Comparison of ENCODE assay signal across 22 cellular contexts in the genomic region with DNA sequence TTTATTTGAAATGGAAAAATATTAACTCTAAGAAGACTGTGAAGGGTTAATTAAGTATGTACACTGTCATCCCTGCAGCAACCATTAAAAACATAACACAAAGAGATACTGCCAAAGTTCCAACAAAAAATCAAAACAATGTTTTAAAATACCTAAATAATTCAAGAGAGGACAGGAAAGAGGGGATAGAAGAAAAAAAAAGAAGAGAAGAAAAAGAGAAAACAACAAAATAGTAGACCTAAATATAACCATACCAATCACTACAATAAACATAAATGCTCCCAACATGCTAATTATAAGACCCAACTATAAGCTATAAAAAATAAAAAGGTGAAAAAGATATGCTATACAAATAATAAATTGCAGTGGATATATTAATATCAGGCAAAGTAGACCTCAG.
"Had no signal": no experiment of that assay in that cellular context is flagged by ENCODE, and none has a peak within 500 bp of the region (broad histone marks: within the 10 kb centered on the region; RNA-seq: fewer than 3 reads in every experiment).

No MANE protein-coding gene starts in this region.

- H3K4me3 Mint-ChIP-seq: naive thymus-derived CD8-positive, alpha-beta T cell; natural killer cell treated with Interleukin-12 subunit alpha and Interleukin-12 subunit beta and Interleukin-15 and Interleukin-18, amount 100 ng/mL, for 72 hours; nephron progenitor cell; neural crest cell; stimulated activated effector memory CD8-positive, alpha-beta T cell treated with anti-CD3 and anti-CD28 coated beads, Interleukin-12 subunit alpha, Interleukin-12 subunit beta, amount 100 ng/mL, for 72 hours; stimulated activated naive B cell treated with anti-CD40 and anti-IgM and Interleukin-4, amounts not matched to agents 10 μg/mL and 1 μg/mL and 100 μg/mL, for 72 hours; stimulated activated naive CD8-positive, alpha-beta T cell treated with anti-CD3 and anti-CD28 coated beads, Interleukin-15, Interleukin-2, amounts not matched to agents 100 ng/mL and 50 ng/mL, for 24 hours had no signal

- ATAC-seq: naive thymus-derived CD8-positive, alpha-beta T cell; natural killer cell treated with Interleukin-12 subunit alpha and Interleukin-12 subunit beta and Interleukin-15 and Interleukin-18, amount 100 ng/mL, for 72 hours; pancreas; right cardiac atrium; right lobe of liver; stimulated activated naive B cell treated with anti-CD40 and anti-IgM and Interleukin-4, amounts not matched to agents 10 μg/mL and 1 μg/mL and 100 μg/mL, for 72 hours had no signal

- H3K36me3 Mint-ChIP-seq: naive thymus-derived CD8-positive, alpha-beta T cell; natural killer cell treated with Interleukin-12 subunit alpha and Interleukin-12 subunit beta and Interleukin-15 and Interleukin-18, amount 100 ng/mL, for 72 hours; stimulated activated effector memory CD8-positive, alpha-beta T cell treated with anti-CD3 and anti-CD28 coated beads, Interleukin-12 subunit alpha, Interleukin-12 subunit beta, amount 100 ng/mL, for 72 hours had no signal

- H3K27ac Mint-ChIP-seq: natural killer cell treated with Interleukin-12 subunit alpha and Interleukin-12 subunit beta and Interleukin-15 and Interleukin-18, amount 100 ng/mL, for 72 hours; nephron progenitor cell; stimulated activated effector memory CD8-positive, alpha-beta T cell treated with anti-CD3 and anti-CD28 coated beads, Interleukin-12 subunit alpha, Interleukin-12 subunit beta, amount 100 ng/mL, for 72 hours; stimulated activated naive B cell treated with anti-CD40 and anti-IgM and Interleukin-4, amounts not matched to agents 10 μg/mL and 1 μg/mL and 100 μg/mL, for 72 hours; stimulated activated naive CD8-positive, alpha-beta T cell treated with anti-CD3 and anti-CD28 coated beads, Interleukin-15, Interleukin-2, amounts not matched to agents 100 ng/mL and 50 ng/mL, for 24 hours had no signal

- H3K27me3 Mint-ChIP-seq: naive thymus-derived CD8-positive, alpha-beta T cell; natural killer cell treated with Interleukin-12 subunit alpha and Interleukin-12 subunit beta and Interleukin-15 and Interleukin-18, amount 100 ng/mL, for 72 hours; stimulated activated naive B cell treated with anti-CD40 and anti-IgM and Interleukin-4, amounts not matched to agents 10 μg/mL and 1 μg/mL and 100 μg/mL, for 72 hours; stimulated activated naive CD8-positive, alpha-beta T cell treated with anti-CD3 and anti-CD28 coated beads, Interleukin-15, Interleukin-2, amounts not matched to agents 100 ng/mL and 50 ng/mL, for 24 hours had no signal

- H3K4me1 Mint-ChIP-seq: nephron progenitor cell, neural crest cell had no signal

- DNase-seq: naive thymus-derived CD8-positive, alpha-beta T cell; nephron progenitor cell; nucleus accumbens; pancreas; right cardiac atrium; right lobe of liver; sigmoid colon; small intestine; stimulated activated CD4-positive, alpha-beta T cell treated with anti-CD3 and anti-CD28 coated beads, Interleukin-15, amount 100 ng/mL, for 24 hours; stimulated activated CD4-positive, alpha-beta T cell treated with anti-CD3 and anti-CD28 coated beads, Interleukin-2, amount 100 ng/mL, for 24 hours; stimulated activated CD4-positive, alpha-beta T cell treated with anti-CD3 and anti-CD28 coated beads, Interleukin-2, amount 100 ng/mL, for 48 hours; stimulated activated CD4-positive, alpha-beta T cell treated with anti-CD3 and anti-CD28 coated beads, Interleukin-4, amount 100 ng/mL, for 24 hours; stimulated activated naive B cell treated with anti-CD40 and anti-IgM and Interleukin-4, amounts not matched to agents 10 μg/mL and 1 μg/mL and 100 μg/mL, for 72 hours; stimulated activated naive CD4-positive, alpha-beta T cell treated with Interleukin-2 at 50 U/mL for 16 hours; stomach; thyroid gland; trophoblast cell; upper lobe of left lung had no signal

- H3K9me3 Mint-ChIP-seq: naive thymus-derived CD8-positive, alpha-beta T cell; natural killer cell treated with Interleukin-12 subunit alpha and Interleukin-12 subunit beta and Interleukin-15 and Interleukin-18, amount 100 ng/mL, for 72 hours; nephron progenitor cell; neural crest cell; stimulated activated effector memory CD8-positive, alpha-beta T cell treated with anti-CD3 and anti-CD28 coated beads, Interleukin-12 subunit alpha, Interleukin-12 subunit beta, amount 100 ng/mL, for 72 hours; stimulated activated naive B cell treated with anti-CD40 and anti-IgM and Interleukin-4, amounts not matched to agents 10 μg/mL and 1 μg/mL and 100 μg/mL, for 72 hours; stimulated activated naive CD8-positive, alpha-beta T cell treated with anti-CD3 and anti-CD28 coated beads, Interleukin-15, Interleukin-2, amounts not matched to agents 100 ng/mL and 50 ng/mL, for 24 hours had no signal
